ENCODE assay signal across 8 cellular contexts in the genomic region with DNA sequence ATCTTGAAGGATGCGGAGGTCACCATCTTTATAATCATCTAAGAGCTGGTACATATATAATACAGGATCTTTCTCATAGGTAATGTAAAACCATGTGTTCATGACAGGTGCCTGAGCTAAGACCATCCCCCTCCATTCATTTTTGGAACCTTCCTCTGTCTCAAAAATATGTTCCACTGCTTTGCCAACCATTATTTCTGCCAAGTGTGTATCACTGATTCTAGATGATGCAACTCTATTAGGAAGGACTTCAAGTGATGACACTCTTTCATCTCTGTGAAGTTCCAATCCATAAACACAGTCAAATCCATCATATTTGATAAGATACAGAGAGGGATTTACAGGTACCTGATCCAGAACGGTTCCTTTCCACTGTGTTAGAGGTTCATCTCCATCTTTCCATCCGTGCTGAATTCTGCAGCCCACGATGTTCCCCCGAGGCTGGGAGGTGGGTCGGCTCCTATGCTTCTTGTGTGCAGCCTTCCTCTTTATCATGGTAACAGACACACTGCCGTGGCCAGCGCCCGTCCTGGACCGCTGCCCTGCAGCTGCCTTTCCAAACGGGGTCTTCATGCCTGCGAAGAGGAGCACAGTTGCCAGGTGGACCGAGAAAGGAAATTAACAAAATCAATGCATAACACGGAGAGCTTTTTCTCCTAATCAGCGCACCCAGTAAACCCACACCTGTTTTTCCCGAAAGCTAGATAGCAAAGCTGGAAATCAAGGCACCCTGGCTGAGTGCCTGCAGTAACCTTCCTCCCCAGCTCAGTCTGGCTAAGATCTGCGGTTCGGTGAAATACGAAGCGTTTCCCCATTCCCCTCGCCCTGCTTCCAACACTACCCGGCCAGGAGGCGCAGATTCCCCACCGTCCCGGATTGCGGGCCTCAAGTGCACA. TPM values are rescaled to one million over a fixed set of nuclear protein-coding genes. Genes with fewer than 3 reads are reported as not detected.
DNase-seq lines count a peak whose midpoint lies in the region; ATAC-seq, FAIRE-seq and TF ChIP-seq lines count a peak whose summit lies in the region.

No MANE protein-coding gene starts in this region.

- H3K36me3 ChIP-seq in Panc1 (ENCODE audit: control insufficient read depth, insufficient read depth, low read length) (peaks cover 3% of the 10 kb centered on the region; the same call in 1 of the 2 replicates), esophagus squamous epithelium (no peaks in the 10 kb centered on the region)

- intact Hi-C loops in Panc1 (cut with micrococcal nuclease; ENCODE audit: unreplicated experiment), result no loop called here
- intact Hi-C loops in esophagus squamous epithelium (cut with DNase I), result no loop called here

- H3K4me1 Mint-ChIP-seq in neural crest cell, result peaks cover 31% of the 10 kb centered on the region

- CTCF ChIA-PET in Panc1 (lab: Charles Lee), result interaction anchor here (1.3 kb wide), 1 partner anchor 16 kb away, joined by 3 read pairs; no protein-coding TSS in a partner anchor

- peak overlapping the region; percentile 78 for H3K27ac Mint-ChIP-seq in neural crest cell (ENCODE audit: unreplicated experiment)

- ATAC-seq in GM19438 (IDR thresholded peaks at IDR 0.05; ENCODE audit: low read depth, unreplicated experiment) (peak; percentile 24), Panc1 (no peak), GM19463 (IDR thresholded peaks at IDR 0.05; ENCODE audit: unreplicated experiment) (no peak)

- H3K27ac ChIP-seq in Panc1 (ENCODE audit: low read length) (peak overlapping the region; percentile 83), esophagus squamous epithelium (peak overlapping the region; percentile 66 to 82 (median 74))

- no peaks in the 10 kb centered on the region for H3K27me3 Mint-ChIP-seq in neural crest cell (ENCODE audit: low read depth)

- H3K4me3 Mint-ChIP-seq in neural crest cell, result peak overlapping the region; percentile 88

- peaks cover 8% of the 10 kb centered on the region for H3K9me3 Mint-ChIP-seq in neural crest cell

- in situ Hi-C loops in Panc1 (cut with HindIII; ENCODE audit: low pct_unique_long_range_greater_than_20kb, low sequenced_read_pairs), result no loop called here

- H3K9me3 ChIP-seq in Panc1 (ENCODE audit: control insufficient read depth, insufficient read depth, low read depth, low read length) (no peaks in the 10 kb centered on the region), esophagus squamous epithelium (no peaks in the 10 kb centered on the region)

- H3K4me3 ChIP-seq in Panc1 (ENCODE audit: low read depth in 2 of 2, low read length in 2 of 2) (peak overlapping the region; percentile 85 to 87), esophagus squamous epithelium (peak overlapping the region; percentile 53 to 79 (median 65))

- peaks cover 28% of the 10 kb centered on the region for H3K36me3 Mint-ChIP-seq in neural crest cell (ENCODE audit: low read depth)

- BruUV-seq in Panc1 (replicated peaks; lab: Mats Ljungman, UMichigan), result TSS peak; percentile 56

- WGBS in esophagus squamous epithelium, 2 donors, result 50 to 64% methylated on average over 2 to 16 of the region's 26 CpGs

- H3K27me3 ChIP-seq in Panc1 (ENCODE audit: control insufficient read depth, insufficient read depth, low read length) (no peaks in the 10 kb centered on the region), esophagus squamous epithelium (no peaks in the 10 kb centered on the region)

- DNase-seq in Panc1 (ENCODE audit: low read depth, low spot score), result no peak
- no peak for DNase-seq in esophagus squamous epithelium (lab: John Stamatoyannopoulos, UW)
- DNase-seq in neural crest cell (ENCODE audit: low read depth, low spot score), result no peak
- no peak for DNase-seq in SW 1271 (lab: John Stamatoyannopoulos, UW)
- DNase-seq in frontal cortex (ENCODE audit: low spot score in 2 of 2), result no peak
- DNase-seq in SKM-1 treated with dmso at 0.1 percent for 144 hours (lab: John Stamatoyannopoulos, UW; ENCODE audit: unreplicated experiment), result no peak

- TF ChIP-seq CTCF in Panc1 (IDR thresholded peaks at IDR 0.05), result no peak
- TF ChIP-seq CTCF in esophagus squamous epithelium (IDR thresholded peaks at IDR 0.05), result no peak
- no peak for TF ChIP-seq CTCF in neural crest cell (conservative IDR thresholded peaks at IDR 0.05)

- TF ChIP-seq POLR2A in esophagus squamous epithelium (IDR thresholded peaks at IDR 0.05), result no peak

- H3K4me1 ChIP-seq in Panc1 (ENCODE audit: control insufficient read depth, insufficient read depth, low read length) (peaks cover 5% of the 10 kb centered on the region), esophagus squamous epithelium (peaks cover 0 to 10% (median 3%) of the 10 kb centered on the region in 3 donors)

- POLR2A ChIA-PET in Panc1 (lab: Charles Lee), result no interaction called here

- no peak for FAIRE-seq in frontal cortex (lab: Jason Lieb, UNC)

RNA-seq across cellular contexts. Expression of a gene that starts 0.7 kb away (rescaled TPM):
- 17.9 TPM for total RNA-seq in Panc1 (2021; ENCODE audit: unreplicated experiment)
- polyA plus RNA-seq in Panc1 (2012; ENCODE audit: insufficient read length), result 12.8 TPM
- total RNA-seq in esophagus squamous epithelium, result 1 to 10 TPM; 3.1 to 9.3 (median 4.2) TPM
- 16.2 and 18.1 TPM in 2 replicates for total RNA-seq in neural crest cell
- total RNA-seq in frontal cortex, result 31.8 TPM
